ENCODE assay signal across 1 cellular context in the genomic region with DNA sequence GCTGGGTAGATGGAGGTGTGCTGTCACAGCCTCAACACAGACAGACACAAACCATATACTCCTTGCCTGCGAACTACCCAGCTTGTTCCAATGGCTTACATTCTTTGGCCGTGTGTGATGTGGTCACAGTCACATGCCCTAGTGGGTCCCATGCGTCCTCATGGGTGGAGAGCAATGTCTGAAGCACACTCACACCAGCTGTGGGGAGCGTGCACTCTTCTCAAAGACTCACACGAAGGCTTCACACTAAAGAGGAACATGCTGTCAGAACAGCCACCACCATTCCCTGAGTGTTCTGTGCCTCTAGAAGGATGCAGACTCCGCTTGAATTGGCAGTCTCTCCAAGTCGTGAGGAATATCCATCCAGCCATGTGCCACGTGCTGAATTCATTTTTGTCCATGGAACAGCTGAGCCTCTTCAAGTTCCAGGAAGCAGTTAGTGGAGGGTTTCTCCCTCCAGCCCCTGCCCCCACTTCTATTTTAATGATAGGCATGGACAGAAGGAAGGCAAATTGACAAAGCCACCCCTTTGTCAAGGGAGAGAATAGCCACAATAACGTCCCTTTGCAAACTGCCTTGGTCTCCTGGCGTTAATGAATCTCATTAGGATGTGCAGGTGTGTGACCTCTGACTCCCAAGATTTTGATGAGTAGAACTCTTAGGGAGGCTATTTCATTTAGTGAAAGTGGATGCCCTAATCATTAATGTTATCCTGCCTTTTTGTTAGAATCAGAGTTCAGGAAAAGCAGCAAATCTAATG.
TF ChIP-seq lines count a peak whose summit lies in the region.

No MANE protein-coding gene starts in this region.

TF ChIP-seq in GM23338, 12 proteins besides CTCF, POLR2A, EP300 and RAD21 (continued from another document):
- no peak for TF ChIP-seq ZNF462 (CRISPR knock-in tag; IDR thresholded peaks at IDR 0.05)
- TF ChIP-seq REST (IDR thresholded peaks at IDR 0.05; ENCODE audit: unreplicated experiment), result no peak
- TF ChIP-seq EZH2phosphoT487 (IDR thresholded peaks at IDR 0.05; ENCODE audit: unreplicated experiment), result no peak
- no peak for TF ChIP-seq JUNB (IDR thresholded peaks at IDR 0.05; ENCODE audit: unreplicated experiment)
- TF ChIP-seq ZNF331 (CRISPR knock-in tag; IDR thresholded peaks at IDR 0.05; ENCODE audit: low read depth), result no peak
- TF ChIP-seq ZNF114 (CRISPR knock-in tag; IDR thresholded peaks at IDR 0.05), result no peak
- no peak for TF ChIP-seq ETS1 (IDR thresholded peaks at IDR 0.05)
- TF ChIP-seq EZH2 (IDR thresholded peaks at IDR 0.05; ENCODE audit: low read depth, unreplicated experiment), result no peak
- no peak for TF ChIP-seq NANOG (IDR thresholded peaks at IDR 0.05; ENCODE audit: borderline replicate concordance)
- no peak for TF ChIP-seq POLR2AphosphoS5 (IDR thresholded peaks at IDR 0.05; ENCODE audit: low read depth)
- no peak for TF ChIP-seq STAT1 (IDR thresholded peaks at IDR 0.05; ENCODE audit: unreplicated experiment)
